In genomic region chr20:35207950-35208611, GRCh38 we compare ENCODE assay signal across 8 cellular contexts. TPM values are rescaled to one million over a fixed set of nuclear protein-coding genes. Genes with fewer than 3 reads are reported as not detected.
DNase-seq lines count a peak whose midpoint lies in the region; ATAC-seq and TF ChIP-seq lines count a peak whose summit lies in the region.

No MANE protein-coding gene starts in this region.

- H3K36me3 ChIP-seq in HUES48 (ENCODE audit: control insufficient read depth, insufficient read depth, low read length) (no peaks in the 10 kb centered on the region), OCI-LY7 (ENCODE audit: insufficient read depth, low read length) (no peaks in the 10 kb centered on the region), muscle layer of duodenum (ENCODE audit: control insufficient read depth in 1 of 2, insufficient read depth in 2 of 2, low read length in 2 of 2) (peaks cover 0 to 7% of the 10 kb centered on the region in 2 donors)

- H3K4me1 ChIP-seq in HUES48 (ENCODE audit: control insufficient read depth, insufficient read depth, low read length) = peaks cover 3% of the 10 kb centered on the region; the same call in 1 of the 2 replicates
- no peaks in the 10 kb centered on the region for H3K4me1 ChIP-seq in OCI-LY7 (ENCODE audit: insufficient read depth, low read length, poor library complexity, severe bottlenecking)
- H3K4me1 ChIP-seq in muscle layer of duodenum (ENCODE audit: control insufficient read depth in 1 of 2, insufficient read depth in 2 of 2, low read length in 2 of 2) = no peaks in the 10 kb centered on the region

- H3K27ac ChIP-seq in CD4-positive, alpha-beta T cell (ENCODE audit: low read depth, low read length) = no peak overlapping the region
- H3K27ac ChIP-seq in HUES48 (ENCODE audit: low read depth, low read length) (peak overlapping the region; percentile 22), OCI-LY7 (ENCODE audit: low read depth, low read length, poor library complexity, severe bottlenecking) (no peak overlapping the region), muscle layer of duodenum (ENCODE audit: low read length) (peak overlapping the region; percentile 66)

- no peak overlapping the region for H3K9ac ChIP-seq in HUES48 (ENCODE audit: low read depth, low read length)

- no peaks in the 10 kb centered on the region for H3K27me3 ChIP-seq in CD4-positive, alpha-beta T cell (ENCODE audit: control insufficient read depth, insufficient read depth, low read length)
- H3K27me3 ChIP-seq in HUES48 (ENCODE audit: control insufficient read depth, insufficient read depth, low read length) (no peaks in the 10 kb centered on the region), muscle layer of duodenum (ENCODE audit: low read depth, low read length) (no peaks in the 10 kb centered on the region)

- peak; percentile 82 for ATAC-seq in CD4-positive, alpha-beta T cell (ENCODE audit: poor library complexity)
- no peak for ATAC-seq in HG02870 (IDR thresholded peaks at IDR 0.05; ENCODE audit: unreplicated experiment)

- POLR2A ChIA-PET in CD4-positive, alpha-beta T cell (lab: Charles Lee) = interaction anchor here (1.7 kb wide), 1 partner anchor 61 kb away, joined by 7 read pairs; the partner anchor contains the start of gene EDEM2
- POLR2A ChIA-PET in OCI-LY7 (lab: Charles Lee) = no interaction called here

- H3K27me3 Mint-ChIP-seq in CD4-positive, alpha-beta T cell = no peaks in the 10 kb centered on the region

- peak; percentile 81 for TF ChIP-seq CTCF in CD4-positive, alpha-beta T cell (IDR thresholded peaks at IDR 0.05)
- TF ChIP-seq CTCF in OCI-LY7 (conservative IDR thresholded peaks at IDR 0.05; ENCODE audit: low read length) = peak; percentile 89

- no peak for TF ChIP-seq POLR2A in erythroblast (IDR thresholded peaks at IDR 0.05; ENCODE audit: low read length)

- no peak overlapping the region for H3K4me2 ChIP-seq in OCI-LY7 (ENCODE audit: low read length)

- no peaks in the 10 kb centered on the region for H3K36me3 Mint-ChIP-seq in CD4-positive, alpha-beta T cell (ENCODE audit: low read depth)

- H3K79me2 ChIP-seq in OCI-LY7 (ENCODE audit: insufficient read depth, low read depth, low read length) = no peaks in the 10 kb centered on the region

- intact Hi-C loops in CD4-positive, alpha-beta T cell (cut with DNase I, micrococcal nuclease) = loop anchor here (1.0 to 2.0 kb wide), 4 partner anchors 63 to 374 kb away; no protein-coding TSS in a partner anchor
- intact Hi-C loops in OCI-LY7 (cut with micrococcal nuclease; ENCODE audit: unreplicated experiment) = loop anchor here (1.0 to 5.0 kb wide), 3 partner anchors 63 to 376 kb away; no protein-coding TSS in a partner anchor

- no peaks in the 10 kb centered on the region for H4K20me1 ChIP-seq in OCI-LY7 (ENCODE audit: insufficient read depth, low read length)

- H3K27ac Mint-ChIP-seq in CD4-positive, alpha-beta T cell = no peak overlapping the region

- H2AFZ ChIP-seq in OCI-LY7 (ENCODE audit: low read length) = no peak overlapping the region

- no peak overlapping the region for H3K4me3 Mint-ChIP-seq in CD4-positive, alpha-beta T cell

- H3K9me3 ChIP-seq in CD4-positive, alpha-beta T cell (ENCODE audit: control insufficient read depth, low read length) = no peaks in the 10 kb centered on the region
- H3K9me3 ChIP-seq in HUES48 (ENCODE audit: control insufficient read depth, insufficient read depth, low read length) (no peaks in the 10 kb centered on the region), OCI-LY7 (ENCODE audit: low read length) (no peaks in the 10 kb centered on the region), muscle layer of duodenum (ENCODE audit: control insufficient read depth in 1 of 2, low read length in 2 of 2) (no peaks in the 10 kb centered on the region)

- H3K9me2 ChIP-seq in OCI-LY7 (ENCODE audit: insufficient read depth, low read length) = no peaks in the 10 kb centered on the region

- CTCF ChIA-PET in CD4-positive, alpha-beta T cell (lab: Charles Lee) = interaction anchor here (1.6 to 2.4 kb wide), 3 partner anchors 63 to 112 kb away, joined by 6 to 12 read pairs (median 9); no protein-coding TSS in a partner anchor
- CTCF ChIA-PET in OCI-LY7 (lab: Charles Lee; ENCODE audit: unreplicated experiment) = no interaction called here

- peak; percentile 52 to 75 (median 66) for DNase-seq in CD4-positive, alpha-beta T cell
- peak; percentile 76 for DNase-seq in OCI-LY7 (ENCODE audit: low spot score)
- peak; percentile 64 for DNase-seq in activated T-cell treated with anti-CD3 and anti-CD28 coated beads for 24 hours (ENCODE audit: low read depth)
- DNase-seq in erythroblast (lab: John Stamatoyannopoulos, UW) = peak; percentile 77 to 90
- DNase-seq in stimulated activated CD8-positive, alpha-beta memory T cell treated with anti-CD3 and anti-CD28 coated beads, Interleukin-4, amount 100 ng/mL, for 24 hours (ENCODE audit: low read depth) = peak; percentile 62

- H3K4me3 ChIP-seq in HUES48 (ENCODE audit: low read depth, low read length) (no peak overlapping the region), OCI-LY7 (ENCODE audit: low read depth, low read length, poor library complexity, severe bottlenecking) (no peak overlapping the region), muscle layer of duodenum (ENCODE audit: low read depth in 1 of 2, low read length in 2 of 2) (peak overlapping the region; percentile 30 to 43)

- no peaks in the 10 kb centered on the region for H3K4me1 Mint-ChIP-seq in CD4-positive, alpha-beta T cell (ENCODE audit: low read depth)

- BruUV-seq in OCI-LY7 (replicated peaks; lab: Mats Ljungman, UMichigan) = no TSS peak

- H3K9me3 Mint-ChIP-seq in CD4-positive, alpha-beta T cell = no peaks in the 10 kb centered on the region

RNA-seq across cellular contexts. Expression of gene MMP24, which starts 18.4 kb away (rescaled TPM):
- total RNA-seq in CD4-positive, alpha-beta T cell = not detected
- not detected in 2 replicates for total RNA-seq in OCI-LY7 (2014; rRNA removed; shearing (Covaris generic))
- not detected in 2 replicates for total RNA-seq in OCI-LY7 (2022)

RNA-seq across cellular contexts. Expression of gene PROCR, which starts 36.2 kb away (rescaled TPM):
- under 1 TPM; 0.33 to 0.61 TPM for total RNA-seq in CD4-positive, alpha-beta T cell
- not detected in 2 replicates for total RNA-seq in OCI-LY7 (2014; rRNA removed; shearing (Covaris generic))
- not detected in 2 replicates for total RNA-seq in OCI-LY7 (2022)

Comparison
In these comparisons a context has a peak if more than half of its experiments do, and no peak if none do; other contexts are left out.
1. H3K27ac ChIP-seq: peak in HUES48 (single experiment) and muscle layer of duodenum (single experiment); none in CD4-positive, alpha-beta T cell (single experiment) and OCI-LY7 (single experiment).
2. H3K4me3 ChIP-seq: peak in muscle layer of duodenum (2 of 2); none in HUES48 (single experiment) and OCI-LY7 (single experiment).
3. Peak in every context shown above with its lines, with median percentiles within 50 percentile points of each other: DNase-seq.